Comparison of ENCODE assay signal across 9 cellular contexts in genomic region chr4:17664755-17665154, GRCh38. TPM values are rescaled to one million over a fixed set of nuclear protein-coding genes. Genes with fewer than 3 reads are reported as not detected.
DNase-seq lines count a peak whose midpoint lies in the region; ATAC-seq, FAIRE-seq and TF ChIP-seq lines count a peak whose summit lies in the region.
"Had no signal": no experiment of that assay in that cellular context is flagged by ENCODE, and none has a peak within 500 bp of the region (broad histone marks: within the 10 kb centered on the region; RNA-seq: fewer than 3 reads in every experiment).

No MANE protein-coding gene starts in this region.

- DNase-seq in H4 (ENCODE audit: low spot score), result peak; percentile 27
- peak; percentile 57 for DNase-seq in foreskin melanocyte
- DNase-seq in glomerular visceral epithelial cell (ENCODE audit: extremely low spot score), result no peak
- DNase-seq in HTR-8/SVneo (ENCODE audit: insufficient read length, low spot score), result no peak
- no peak for DNase-seq in MM.1S
- DNase-seq in DMS153 (lab: John Stamatoyannopoulos, UW), result no peak

- peaks cover 20 to 32% (median 30%) of the 10 kb centered on the region in 3 donors for H3K4me1 Mint-ChIP-seq in IgD-negative memory B cell
- H3K4me1 Mint-ChIP-seq: brain had no signal

- no peaks in the 10 kb centered on the region for H3K79me2 ChIP-seq in MM.1S (ENCODE audit: low read length)

- no peak overlapping the region for H3K4me2 ChIP-seq in MM.1S (ENCODE audit: low read depth, low read length)

- H3K4me1 ChIP-seq in MM.1S (ENCODE audit: low read length), result 0 out of 2 replicates have a peak, but pooled peaks cover 3% of the 10 kb centered on the region

- H3K9ac ChIP-seq in MM.1S (ENCODE audit: low read length), result no peak overlapping the region

- H4K20me1 ChIP-seq in MM.1S (ENCODE audit: insufficient read depth, low read length), result no peaks in the 10 kb centered on the region

- no peak overlapping the region for H3K4me3 ChIP-seq in MM.1S (ENCODE audit: low read length)

- no peak for TF ChIP-seq CTCF in MM.1S (IDR thresholded peaks at IDR 0.05; ENCODE audit: low read length)

- ATAC-seq in GM18858 (IDR thresholded peaks at IDR 0.05; ENCODE audit: unreplicated experiment), result peak; percentile 91

- no peak overlapping the region for H3K27ac ChIP-seq in MM.1S (ENCODE audit: low read length)

- H3K4me3 Mint-ChIP-seq in IgD-negative memory B cell, result peak overlapping the region in 2 of 4 donors; percentile 60 to 85
- H3K4me3 Mint-ChIP-seq: brain had no signal

- no peaks in the 10 kb centered on the region for H3K9me2 ChIP-seq in MM.1S (replicated peaks; ENCODE audit: insufficient read depth, low read length)

- peaks cover 7% of the 10 kb centered on the region for H3K27me3 Mint-ChIP-seq in IgD-negative memory B cell
- H3K27me3 Mint-ChIP-seq: brain had no signal

- H2AFZ ChIP-seq in MM.1S (ENCODE audit: low read length), result no peak overlapping the region

- no peaks in the 10 kb centered on the region for H3F3A ChIP-seq in MM.1S (ENCODE audit: insufficient read depth, low read length)

- peak overlapping the region in 2 of 3 donors; percentile 9 to 61 for H3K27ac Mint-ChIP-seq in IgD-negative memory B cell
- H3K27ac Mint-ChIP-seq: brain had no signal

- no peaks in the 10 kb centered on the region for H3K9me3 ChIP-seq in MM.1S (replicated peaks; ENCODE audit: insufficient read depth, low read length)

- H3K36me3 Mint-ChIP-seq in IgD-negative memory B cell, result no peaks in the 10 kb centered on the region

- H3K27me3 ChIP-seq in MM.1S (replicated peaks; ENCODE audit: insufficient read depth, low read length), result no peaks in the 10 kb centered on the region

- no peak for FAIRE-seq in HTR-8/SVneo (lab: Jason Lieb, UNC)

- peaks cover 0 to 3% (median 1%) of the 10 kb centered on the region in 3 donors for H3K9me3 Mint-ChIP-seq in IgD-negative memory B cell
- H3K9me3 Mint-ChIP-seq: brain had no signal

- no peaks in the 10 kb centered on the region for H3K36me3 ChIP-seq in MM.1S (replicated peaks; ENCODE audit: insufficient read depth, low read length)

RNA-seq across cellular contexts. Expression of gene MED28, which starts 50.3 kb away (rescaled TPM):
- total RNA-seq in H4 (2014; rRNA removed; shearing (Covaris generic)), result 19.7 and 22.7 TPM in 2 replicates
- polyA plus RNA-seq in IgD-negative memory B cell, result 37.7 TPM

Comparison
In these comparisons a context has a peak if more than half of its experiments do, and no peak if none do; other contexts are left out.
1. DNase-seq: peak in H4 (single experiment) and foreskin melanocyte (single experiment); none in glomerular visceral epithelial cell (single experiment), HTR-8/SVneo (single experiment), MM.1S (single experiment) and DMS153 (single experiment).